Comparison of ENCODE assay signal across 11 cellular contexts in genomic region chr6:11618533-11618932, GRCh38.
A peak's percentile ranks its signal among the peaks of the same experiment; 100 is the strongest.
DNase-seq lines count a peak whose midpoint lies in the region; ATAC-seq and TF ChIP-seq lines count a peak whose summit lies in the region.
"Had no signal": no experiment of that assay in that cellular context is flagged by ENCODE, and none has a peak within 500 bp of the region (broad histone marks: within the 10 kb centered on the region; RNA-seq: fewer than 3 reads in every experiment).

No MANE protein-coding gene starts in this region.

- H3K36me3 ChIP-seq in suprapubic skin, result no peaks in the 10 kb centered on the region
- no peaks in the 10 kb centered on the region for H3K36me3 ChIP-seq in gastrocnemius medialis
- H3K36me3 ChIP-seq: HAP-1 had no signal

- in situ Hi-C loops in gastrocnemius medialis (cut with MboI; ENCODE audit: low sequenced_read_pairs in 4 of 4), result no loop called here

- intact Hi-C loops in gastrocnemius medialis (cut with DNase I; ENCODE audit: low total_unique reads), result no loop called here

- TF ChIP-seq CTCF in 22Rv1 (IDR thresholded peaks at IDR 0.05), result peak; percentile 36
- peak; percentile 36 for TF ChIP-seq CTCF in GM12873 (IDR thresholded peaks at IDR 0.05; ENCODE audit: insufficient read depth, low read depth, low read length, missing control alignments)
- peak; percentile 22 for TF ChIP-seq CTCF in epithelial cell of esophagus (IDR thresholded peaks at IDR 0.05; ENCODE audit: insufficient read depth, low read depth, low read length, missing control alignments)
- TF ChIP-seq CTCF in suprapubic skin (IDR thresholded peaks at IDR 0.05), result no peak
- peak in 1 of 5 experiments; percentile 15 for TF ChIP-seq CTCF in gastrocnemius medialis (IDR thresholded peaks at IDR 0.05 in 4 of 5, conservative IDR thresholded peaks at IDR 0.05 in 1 of 5)

- peaks cover 4% of the 10 kb centered on the region for H3K4me1 ChIP-seq in suprapubic skin
- H3K4me1 ChIP-seq in gastrocnemius medialis, result peaks cover 0 to 7% of the 10 kb centered on the region in 2 donors
- H3K4me1 ChIP-seq: HAP-1 had no signal

- ATAC-seq in gastrocnemius medialis (no peak), GM21390 (IDR thresholded peaks at IDR 0.05; ENCODE audit: unreplicated experiment) (no peak), GM18505 (IDR thresholded peaks at IDR 0.05; ENCODE audit: unreplicated experiment) (no peak)
- ATAC-seq: activated naive CD8-positive, alpha-beta T cell treated with anti-CD3 and anti-CD28 coated beads, Interleukin-2, amount 50 U/mL, for 24 hours had no signal

- no peak for TF ChIP-seq EP300 in suprapubic skin (IDR thresholded peaks at IDR 0.05)

- TF ChIP-seq POLR2A in suprapubic skin (IDR thresholded peaks at IDR 0.05) (no peak), gastrocnemius medialis (IDR thresholded peaks at IDR 0.05) (no peak), GM18505 (IDR thresholded peaks at IDR 0.05; ENCODE audit: borderline replicate concordance, extremely low read depth, insufficient read depth, insufficient read length) (no peak)

- H3K27ac ChIP-seq in 22Rv1 (no peak overlapping the region), suprapubic skin (no peak overlapping the region), gastrocnemius medialis (no peak overlapping the region)

- DNase-seq in NCI-H748 (lab: John Stamatoyannopoulos, UW; ENCODE audit: unreplicated experiment), result peak; percentile 19
- peak; percentile 34 for DNase-seq in epithelial cell of esophagus (ENCODE audit: low read depth)
- no peak for DNase-seq in suprapubic skin (ENCODE audit: low spot score in 2 of 2)
- DNase-seq in gastrocnemius medialis, result no peak
- DNase-seq: activated naive CD8-positive, alpha-beta T cell treated with anti-CD3 and anti-CD28 coated beads, Interleukin-2, amount 50 U/mL, for 24 hours; DMS79 had no signal

- H3K4me3 ChIP-seq in epithelial cell of esophagus (ENCODE audit: low read length) (no peak overlapping the region), suprapubic skin (no peak overlapping the region), gastrocnemius medialis (no peak overlapping the region)
- H3K4me3 ChIP-seq: HAP-1 had no signal

- WGBS in suprapubic skin, result 68% methylated on average over 4 of the region's 4 CpGs

- H3K27me3 ChIP-seq in suprapubic skin (no peaks in the 10 kb centered on the region), gastrocnemius medialis (no peaks in the 10 kb centered on the region)

- H3K9me3 ChIP-seq in suprapubic skin, result no peaks in the 10 kb centered on the region
- H3K9me3 ChIP-seq in gastrocnemius medialis, result no peaks in the 10 kb centered on the region
- H3K9me3 ChIP-seq: HAP-1 had no signal

Comparison
In these comparisons a context has a peak if more than half of its experiments do, and no peak if none do; other contexts are left out.
1. CTCF ChIP-seq: peak in 22Rv1 (single experiment), GM12873 (single experiment) and epithelial cell of esophagus (single experiment); none in suprapubic skin (0 of 2).
2. DNase-seq: peak in NCI-H748 (single experiment) and epithelial cell of esophagus (single experiment); none in suprapubic skin (0 of 2) and gastrocnemius medialis (0 of 2).